ENCODE assay signal across 33 cellular contexts in the genomic region with DNA sequence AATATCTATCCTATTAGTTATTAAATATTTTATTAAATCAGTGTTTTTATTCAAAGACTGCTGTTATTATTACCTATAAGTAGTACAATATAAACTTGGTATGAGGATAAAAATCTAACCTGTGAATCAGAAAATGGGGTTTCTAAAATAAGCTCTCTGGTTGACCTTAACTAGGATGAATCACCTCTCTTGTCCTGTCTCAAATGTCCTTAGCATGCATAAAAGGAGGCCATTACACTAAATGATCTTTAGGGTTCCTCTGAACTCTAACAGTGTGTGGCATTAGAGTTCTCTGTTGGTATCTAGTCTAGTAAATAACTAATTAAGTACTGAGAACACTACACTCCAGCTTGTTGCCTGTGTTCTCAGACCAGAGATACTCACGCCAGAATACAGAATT.
DNase-seq lines count a peak whose midpoint lies in the region; ATAC-seq, FAIRE-seq and TF ChIP-seq lines count a peak whose summit lies in the region.
"Had no signal": no experiment of that assay in that cellular context is flagged by ENCODE, and none has a peak within 500 bp of the region (broad histone marks: within the 10 kb centered on the region; RNA-seq: fewer than 3 reads in every experiment).

No MANE protein-coding gene starts in this region.

- H3K4me2 ChIP-seq in IMR-90 (ENCODE audit: low read depth, low read length), result no peak overlapping the region
- H3K4me2 ChIP-seq: GM23338, KMS-11 had no signal

- no peak overlapping the region for H3K23ac ChIP-seq in IMR-90 (ENCODE audit: low read depth, low read length)

- H3K9ac ChIP-seq in IMR-90 (ENCODE audit: low read depth, low read length), result no peak overlapping the region
- H3K9ac ChIP-seq: KMS-11, parathyroid adenoma had no signal

- H2BK120ac ChIP-seq in IMR-90 (ENCODE audit: low read depth, low read length), result no peak overlapping the region

- no peak for TF ChIP-seq POLR2A in IMR-90 (IDR thresholded peaks at IDR 0.05; ENCODE audit: low read depth, low read length)

- no peaks in the 10 kb centered on the region for H3K9me3 ChIP-seq in IMR-90 (ENCODE audit: control insufficient read depth, insufficient read depth, low read length)
- H3K9me3 ChIP-seq: heart right ventricle, Peyer's patch, thyroid gland, uterus had no signal

- dilution Hi-C loops in IMR-90 (cut with HindIII; ENCODE audit: low sequenced_read_pairs, unreplicated experiment), result no loop called here

- H3K4me1 ChIP-seq in IMR-90 (ENCODE audit: control insufficient read depth, insufficient read depth, low read length), result no peaks in the 10 kb centered on the region
- H3K4me1 ChIP-seq: heart right ventricle, parathyroid adenoma, Peyer's patch, thyroid gland, uterus had no signal

- no peaks in the 10 kb centered on the region for H3K79me1 ChIP-seq in IMR-90 (ENCODE audit: low read depth in 1 of 2, low read length in 2 of 2)

- in situ Hi-C loops in IMR-90 (cut with MboI; ENCODE audit: low sequenced_read_pairs), result no loop called here

- no peak overlapping the region for H2AFZ ChIP-seq in IMR-90 (replicated peaks; ENCODE audit: low read length, poor library complexity)
- H2AFZ ChIP-seq: GM23338, parathyroid adenoma had no signal

- no peak overlapping the region for H4K5ac ChIP-seq in IMR-90 (ENCODE audit: low read depth, low read length)

- no peaks in the 10 kb centered on the region for H3K36me3 ChIP-seq in IMR-90 (ENCODE audit: control insufficient read depth, insufficient read depth, low read length)
- no peaks in the 10 kb centered on the region for H3K36me3 ChIP-seq in bronchial epithelial cell (ENCODE audit: control insufficient read depth, insufficient read depth, low read length)
- H3K36me3 ChIP-seq: heart right ventricle, Peyer's patch, thyroid gland, uterus had no signal

- H3K27ac Mint-ChIP-seq in activated CD4-positive, alpha-beta T cell treated with anti-CD3 and anti-CD28 coated beads for 36 hours, result no peak overlapping the region
- H3K27ac Mint-ChIP-seq: activated naive CD4-positive, alpha-beta T cell treated with anti-CD3 and anti-CD28 coated beads, Interleukin-2, amount 50 U/mL, for 24 hours; activated T-helper 2 cell treated with anti-CD3 and anti-CD28 coated beads, Interferon-gamma antibody, Interleukin-2, Interleukin-4, amounts not matched to agents 10 μg/mL and 5 μg/mL and 100 μg/mL, durations not matched to agents 14 hours and 24 hours and 36 hours; GM23338 had no signal

- TF ChIP-seq RAD21 in IMR-90 (IDR thresholded peaks at IDR 0.05; ENCODE audit: low read length), result no peak

- H3K27me3 ChIP-seq in IMR-90 (ENCODE audit: control insufficient read depth, insufficient read depth, low read length), result no peaks in the 10 kb centered on the region
- no peaks in the 10 kb centered on the region for H3K27me3 ChIP-seq in bronchial epithelial cell (ENCODE audit: control insufficient read depth, insufficient read depth, low read length)
- H3K27me3 ChIP-seq: heart right ventricle, Peyer's patch, thyroid gland, uterus had no signal

- no peak overlapping the region for H3K4me3 ChIP-seq in IMR-90 (ENCODE audit: insufficient read depth, low read depth, low read length)
- no peak overlapping the region for H3K4me3 ChIP-seq in bronchial epithelial cell (ENCODE audit: low read depth, low read length)
- H3K4me3 ChIP-seq: GM23338, heart right ventricle, Peyer's patch, thyroid gland, uterus had no signal

- H3K4me1 Mint-ChIP-seq in activated CD4-positive, alpha-beta T cell treated with anti-CD3 and anti-CD28 coated beads for 36 hours, result no peaks in the 10 kb centered on the region
- H3K4me1 Mint-ChIP-seq: activated naive CD4-positive, alpha-beta T cell treated with anti-CD3 and anti-CD28 coated beads, Interleukin-2, amount 50 U/mL, for 24 hours; GM23338 had no signal

- TF ChIP-seq CTCF in IMR-90 (conservative IDR thresholded peaks at IDR 0.05; ENCODE audit: low read depth, low read length) (no peak), bronchial epithelial cell (IDR thresholded peaks at IDR 0.05; ENCODE audit: insufficient read depth, low read length, severe bottlenecking) (no peak)

- H2BK5ac ChIP-seq in IMR-90 (ENCODE audit: low read depth, low read length, poor library complexity, severe bottlenecking), result no peak overlapping the region

- no peak overlapping the region for H2BK15ac ChIP-seq in IMR-90 (ENCODE audit: low read depth, low read length)

- FAIRE-seq in bronchial epithelial cell (lab: Jason Lieb, UNC), result no peak

- H3K27ac ChIP-seq in IMR-90 (ENCODE audit: insufficient read depth, low read length), result no peak overlapping the region
- H3K27ac ChIP-seq: heart right ventricle, HL-60, KMS-11, parathyroid adenoma, Peyer's patch, thyroid gland, uterus, VCaP had no signal

- H4K8ac ChIP-seq in IMR-90 (ENCODE audit: low read depth in 2 of 2, low read length in 2 of 2), result no peak overlapping the region

- H3K18ac ChIP-seq in IMR-90 (ENCODE audit: low read depth, low read length), result no peak overlapping the region

- intact Hi-C loops in IMR-90 (cut with micrococcal nuclease), result loop anchor here (5.0 kb wide), 1 partner anchor 55 kb away; no protein-coding TSS in a partner anchor
- intact Hi-C loops in activated CD4-positive, alpha-beta T cell treated with anti-CD3 and anti-CD28 coated beads for 36 hours (cut with DNase I, micrococcal nuclease), result no loop called here

- POLR2A ChIA-PET in IMR-90 (lab: Charles Lee; ENCODE audit: unreplicated experiment), result no interaction called here
- POLR2A ChIA-PET in activated CD4-positive, alpha-beta T cell treated with anti-CD3 and anti-CD28 coated beads for 36 hours (lab: Charles Lee), result no interaction called here

- no peaks in the 10 kb centered on the region for H4K20me1 ChIP-seq in IMR-90 (ENCODE audit: insufficient read depth, low read length)

- no peak overlapping the region for H3K4me3 Mint-ChIP-seq in activated CD4-positive, alpha-beta T cell treated with anti-CD3 and anti-CD28 coated beads for 36 hours
- H3K4me3 Mint-ChIP-seq: activated naive CD4-positive, alpha-beta T cell treated with anti-CD3 and anti-CD28 coated beads, Interleukin-2, amount 50 U/mL, for 24 hours; GM23338; neural crest cell had no signal

- no peak overlapping the region for H3K14ac ChIP-seq in IMR-90 (replicated peaks; ENCODE audit: low read depth, low read length)

- no peaks in the 10 kb centered on the region for H3K9me3 Mint-ChIP-seq in activated CD4-positive, alpha-beta T cell treated with anti-CD3 and anti-CD28 coated beads for 36 hours (ENCODE audit: low read depth)
- H3K9me3 Mint-ChIP-seq: activated naive CD4-positive, alpha-beta T cell treated with anti-CD3 and anti-CD28 coated beads, Interleukin-2, amount 50 U/mL, for 24 hours; activated T-helper 2 cell treated with anti-CD3 and anti-CD28 coated beads, Interferon-gamma antibody, Interleukin-2, Interleukin-4, amounts not matched to agents 10 μg/mL and 5 μg/mL and 100 μg/mL, durations not matched to agents 14 hours and 24 hours and 36 hours; GM23338; neural crest cell had no signal

- no TSS peak for BruUV-seq in IMR-90 (replicated peaks; lab: Mats Ljungman, UMichigan)

- no peak overlapping the region for H2AK5ac ChIP-seq in IMR-90 (ENCODE audit: low read depth, low read length)

- no peaks in the 10 kb centered on the region for H3K27me3 Mint-ChIP-seq in activated CD4-positive, alpha-beta T cell treated with anti-CD3 and anti-CD28 coated beads for 36 hours
- H3K27me3 Mint-ChIP-seq: activated naive CD4-positive, alpha-beta T cell treated with anti-CD3 and anti-CD28 coated beads, Interleukin-2, amount 50 U/mL, for 24 hours had no signal

- H3K56ac ChIP-seq in IMR-90 (ENCODE audit: extremely low read depth, insufficient read depth, low read length), result no peak overlapping the region

- DNase-seq in A172 (ENCODE audit: low spot score) (peak; percentile 30), IMR-90 (peak; percentile 25), bronchial epithelial cell (ENCODE audit: low read depth) (peak; percentile 2), myocyte (ENCODE audit: low read depth) (peak; percentile 80), SW 1271 (lab: John Stamatoyannopoulos, UW) (no peak)
- no peak for DNase-seq in activated CD4-positive, alpha-beta T cell treated with anti-CD3 and anti-CD28 coated beads, Interleukin-2, amount 50 U/mL, for 4 hours
- DNase-seq in activated CD4-positive, alpha-beta T cell treated with anti-CD3 and anti-CD28 coated beads for 36 hours, result no peak
- DNase-seq: 8988T; activated CD4-positive, alpha-beta T cell treated with anti-CD3 and anti-CD28 coated beads for 4 hours; activated CD8-positive, alpha-beta memory T cell treated with anti-CD3 and anti-CD28 coated beads for 24 hours; activated T-cell treated with anti-CD3 and anti-CD28 coated beads for 4 hours; Calu3; DMS79; erythroblast; heart right ventricle; left cardiac atrium; NCI-H1436 treated with DMSO at 0.1 percent for 48 hours; NCI-H2107; Peyer's patch; right cardiac atrium; stimulated activated CD4-positive, alpha-beta T cell treated with anti-CD3 and anti-CD28 coated beads, Interleukin-4, amount 100 ng/mL, for 1 hour; T-helper 9 cell; thyroid gland; uterus had no signal

- no CpG with 5 or more reads among the region's 1 CpG for WGBS in IMR-90 (ENCODE audit: extremely low coverage in 2 of 2, insufficient read length in 1 of 2), 2 experiments

- H4K91ac ChIP-seq in IMR-90 (ENCODE audit: insufficient read depth, low read depth, low read length), result no peak overlapping the region

- no peak for ATAC-seq in IMR-90 (ENCODE audit: low read depth)
- no peak for ATAC-seq in activated CD4-positive, alpha-beta T cell treated with anti-CD3 and anti-CD28 coated beads for 36 hours
- ATAC-seq in GM21381 (IDR thresholded peaks at IDR 0.05; ENCODE audit: unreplicated experiment), result no peak
- ATAC-seq: GM23338, left cardiac atrium, right cardiac atrium had no signal

- CTCF ChIA-PET in IMR-90 (lab: Yijun Ruan, JAX), result no interaction called here
- CTCF ChIA-PET in activated CD4-positive, alpha-beta T cell treated with anti-CD3 and anti-CD28 coated beads for 36 hours (lab: Charles Lee), result interaction anchor here (1.0 kb wide), 1 partner anchor 37 kb away, joined by 3 read pairs; no protein-coding TSS in a partner anchor

- H2BK20ac ChIP-seq in IMR-90 (ENCODE audit: low read depth, low read length), result peak overlapping the region; percentile 26; the same call in 1 of the 2 replicates

- H3K36me3 Mint-ChIP-seq in activated CD4-positive, alpha-beta T cell treated with anti-CD3 and anti-CD28 coated beads for 36 hours (ENCODE audit: low read depth), result no peaks in the 10 kb centered on the region
- H3K36me3 Mint-ChIP-seq: activated naive CD4-positive, alpha-beta T cell treated with anti-CD3 and anti-CD28 coated beads, Interleukin-2, amount 50 U/mL, for 24 hours had no signal

- no peak overlapping the region for H3K4ac ChIP-seq in IMR-90 (ENCODE audit: low read depth, low read length)

- no peaks in the 10 kb centered on the region for H3K9me1 ChIP-seq in IMR-90 (ENCODE audit: insufficient read depth, low read length)

- no peak overlapping the region for H2AK9ac ChIP-seq in IMR-90 (replicated peaks; ENCODE audit: low read depth, low read length, poor library complexity)

TF ChIP-seq in IMR-90, 13 proteins besides CTCF, POLR2A, EP300 and RAD21 (continues in another document):
- TF ChIP-seq FOS (IDR thresholded peaks at IDR 0.05; ENCODE audit: low read depth, low read length) (no peak), CEBPB (IDR thresholded peaks at IDR 0.05; ENCODE audit: low read depth, low read length) (no peak), CHD1 (IDR thresholded peaks at IDR 0.05; ENCODE audit: low read depth, low read length) (no peak)

Comparison
In these comparisons a context has a peak if more than half of its experiments do, and no peak if none do; other contexts are left out.
1. DNase-seq: peak in A172 (single experiment), IMR-90 (single experiment), bronchial epithelial cell (single experiment) and myocyte (single experiment); none in activated CD4-positive, alpha-beta T cell treated with anti-CD3 and anti-CD28 coated beads, Interleukin-2, amount 50 U/mL, for 4 hours (0 of 2), activated CD4-positive, alpha-beta T cell treated with anti-CD3 and anti-CD28 coated beads for 36 hours (single experiment) and SW 1271 (0 of 2).